ENCODE assay signal across 9 cellular contexts in the genomic region with DNA sequence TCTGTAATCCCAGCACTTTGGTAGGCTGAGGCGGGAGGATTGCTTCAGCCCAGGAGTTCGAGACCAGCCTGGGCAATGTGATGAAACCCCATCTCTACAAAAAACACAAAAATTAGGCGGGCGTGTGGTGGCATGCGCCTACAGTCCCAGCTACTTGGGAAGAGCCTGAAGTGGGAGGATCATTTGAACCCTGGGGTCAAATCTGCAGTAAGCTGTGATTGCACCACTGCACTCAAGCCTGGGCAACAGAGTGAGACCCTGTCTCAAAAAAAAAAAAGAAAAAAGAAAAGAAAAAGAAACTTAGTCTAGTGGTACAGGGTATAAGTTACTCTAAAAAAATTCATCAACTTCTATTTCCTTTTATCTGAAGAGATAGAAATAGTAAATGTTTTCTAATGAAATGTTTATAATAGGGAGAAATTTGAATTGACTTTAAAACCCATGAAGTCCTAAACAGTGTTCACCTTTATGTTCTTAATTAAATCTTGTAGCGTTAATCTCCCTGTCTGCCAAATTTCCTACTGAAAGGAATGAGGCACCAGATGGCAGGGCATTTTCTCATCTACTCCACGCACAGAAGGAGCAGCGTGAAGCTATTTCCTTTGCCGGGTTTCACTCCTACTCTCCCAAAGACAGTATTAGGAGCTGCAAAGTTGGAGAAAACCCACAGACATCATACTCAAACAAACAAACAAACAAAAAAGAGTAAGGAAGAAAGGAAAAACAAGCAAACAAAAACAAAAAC.
DNase-seq lines count a peak whose midpoint lies in the region; ATAC-seq and TF ChIP-seq lines count a peak whose summit lies in the region.
"Had no signal": no experiment of that assay in that cellular context is flagged by ENCODE, and none has a peak within 500 bp of the region (broad histone marks: within the 10 kb centered on the region; RNA-seq: fewer than 3 reads in every experiment).

No MANE protein-coding gene starts in this region.

- no peak for DNase-seq in AG04449 (ENCODE audit: low read depth, low spot score)
- DNase-seq in RKO (ENCODE audit: low spot score): peak; percentile 58
- DNase-seq in fibroblast of mammary gland (ENCODE audit: low read depth): no peak
- no peak for DNase-seq in NCI-H2029 treated with DMSO at 0.1 percent for 48 hours (lab: John Stamatoyannopoulos, UW)
- no peak for DNase-seq in stimulated activated naive CD4-positive, alpha-beta T cell treated with Interleukin-2 at 50 U/mL for 16 hours (lab: John Stamatoyannopoulos, UW)
- DNase-seq: activated effector memory CD4-positive, alpha-beta T cell treated with Interleukin-2 at 50 U/mL for 16 hours had no signal

- H3K4me3 ChIP-seq in AG04449 (ENCODE audit: low read depth, low read length): peak overlapping the region; percentile 19
- peak overlapping the region; percentile 31 for H3K4me3 ChIP-seq in GM12875 (ENCODE audit: low read depth, low read length)
- peak overlapping the region; percentile 85 for H3K4me3 ChIP-seq in fibroblast of mammary gland (ENCODE audit: control insufficient read depth, low read depth, low read length)

- POLR2A ChIA-PET in AG04449 (lab: Yijun Ruan, JAX): no interaction called here

- TF ChIP-seq CTCF in AG04449 (IDR thresholded peaks at IDR 0.05; ENCODE audit: insufficient read depth, low read length, missing control alignments) (no peak), GM12875 (IDR thresholded peaks at IDR 0.05; ENCODE audit: borderline replicate concordance, insufficient read depth, low read depth, low read length) (no peak), fibroblast of mammary gland (conservative IDR thresholded peaks at IDR 0.05; ENCODE audit: control insufficient read depth, insufficient read depth, low read depth, low read length) (no peak)

- CTCF ChIA-PET in AG04449 (lab: Yijun Ruan, JAX): interaction anchor here (0.7 kb wide), 1 partner anchor 175 kb away, joined by 4 read pairs; no protein-coding TSS in a partner anchor

- ATAC-seq in GM18858 (IDR thresholded peaks at IDR 0.05; ENCODE audit: unreplicated experiment) (no peak), GM19467 (IDR thresholded peaks at IDR 0.05; ENCODE audit: unreplicated experiment) (no peak)

Comparison
In these comparisons a context has a peak if more than half of its experiments do, and no peak if none do; other contexts are left out.
1. H3K4me3 ChIP-seq: peak in every context shown above with its lines; median percentile 85 in fibroblast of mammary gland; 31 in GM12875; 19 in AG04449.